ENCODE assay signal across 8 cellular contexts in the genomic region with DNA sequence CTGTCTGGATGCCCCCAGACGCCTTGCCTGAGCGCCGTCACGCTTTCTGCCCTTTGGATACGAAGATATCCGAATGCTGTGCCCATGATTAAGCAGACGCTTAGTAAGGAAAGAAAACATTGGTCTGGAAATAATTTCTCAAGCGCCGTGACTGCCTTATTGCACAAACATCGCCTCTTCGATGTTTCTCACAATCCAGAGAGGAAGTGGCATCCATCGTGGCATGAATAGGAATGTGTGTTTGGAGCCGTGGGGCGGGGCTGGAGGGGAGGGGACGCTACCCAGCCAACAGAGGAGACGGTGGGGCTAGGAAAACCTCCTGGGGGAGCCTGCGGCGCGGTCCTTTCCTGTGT. TPM values are rescaled to one million over a fixed set of nuclear protein-coding genes. Genes with fewer than 3 reads are reported as not detected.
DNase-seq lines count a peak whose midpoint lies in the region; ATAC-seq and FAIRE-seq lines count a peak whose summit lies in the region.

No MANE protein-coding gene starts in this region.

- no peak overlapping the region for H3K27ac Mint-ChIP-seq in activated naive CD4-positive, alpha-beta T cell treated with anti-CD3 and anti-CD28 coated beads for 36 hours
- H3K27ac Mint-ChIP-seq in activated T-helper 17 cell treated with anti-CD3 and anti-CD28 coated beads, Interleukin-2, amount 50 U/mL, for 72 hours = no peak overlapping the region

- CTCF ChIA-PET in activated naive CD4-positive, alpha-beta T cell treated with anti-CD3 and anti-CD28 coated beads for 36 hours (lab: Charles Lee) = no interaction called here

- H3K36me3 ChIP-seq in small intestine (ENCODE audit: control insufficient read depth in 2 of 2, insufficient read depth in 2 of 2, low read length in 2 of 2) = no peaks in the 10 kb centered on the region

- H3K27me3 Mint-ChIP-seq in activated naive CD4-positive, alpha-beta T cell treated with anti-CD3 and anti-CD28 coated beads for 36 hours (ENCODE audit: low read depth) = peaks cover 74% of the 10 kb centered on the region
- peaks cover 62% of the 10 kb centered on the region for H3K27me3 Mint-ChIP-seq in activated T-helper 17 cell treated with anti-CD3 and anti-CD28 coated beads, Interleukin-2, amount 50 U/mL, for 72 hours

- H3K4me1 ChIP-seq in right cardiac atrium (ENCODE audit: control insufficient read depth, insufficient read depth, low read length) = no peaks in the 10 kb centered on the region
- peaks cover 0 to 3% of the 10 kb centered on the region in 2 donors for H3K4me1 ChIP-seq in small intestine (ENCODE audit: control insufficient read depth in 2 of 2, insufficient read depth in 1 of 2, low read depth in 1 of 2, low read length in 1 of 2)

- no peak for ATAC-seq in activated T-helper 17 cell treated with anti-CD3 and anti-CD28 coated beads, Interleukin-2, amount 50 U/mL, for 72 hours (replicated peaks)
- peak; percentile 45 to 54 for ATAC-seq in right cardiac atrium
- no peak for ATAC-seq in GM19455 (IDR thresholded peaks at IDR 0.05; ENCODE audit: unreplicated experiment)
- ATAC-seq in GM21786 (IDR thresholded peaks at IDR 0.05; ENCODE audit: unreplicated experiment) = no peak

- H3K27ac ChIP-seq in right cardiac atrium (ENCODE audit: low read length) (no peak overlapping the region), small intestine (ENCODE audit: low read depth in 1 of 2, low read length in 1 of 2) (no peak overlapping the region)

- intact Hi-C loops in activated naive CD4-positive, alpha-beta T cell treated with anti-CD3 and anti-CD28 coated beads for 36 hours (cut with micrococcal nuclease) = no loop called here
- intact Hi-C loops in right cardiac atrium (cut with DNase I) = no loop called here

- no peak for FAIRE-seq in small intestine (lab: Jason Lieb, UNC)

- DNase-seq in activated naive CD4-positive, alpha-beta T cell treated with anti-CD3 and anti-CD28 coated beads for 36 hours = no peak
- no peak for DNase-seq in activated naive CD4-positive, alpha-beta T cell treated with anti-CD3 and anti-CD28 coated beads, Interleukin-2, amount 50 U/mL, for 16 hours
- DNase-seq in right cardiac atrium = peak in 1 of 3 donors; percentile 49
- DNase-seq in small intestine = no peak
- no peak for DNase-seq in D341Med (ENCODE audit: low spot score)

- no peaks in the 10 kb centered on the region for H3K9me3 ChIP-seq in right cardiac atrium (ENCODE audit: control insufficient read depth, low read length)
- no peaks in the 10 kb centered on the region for H3K9me3 ChIP-seq in small intestine (ENCODE audit: control insufficient read depth, low read depth)

- H3K9me3 Mint-ChIP-seq in activated naive CD4-positive, alpha-beta T cell treated with anti-CD3 and anti-CD28 coated beads for 36 hours = peaks cover 4% of the 10 kb centered on the region
- peaks cover 4% of the 10 kb centered on the region for H3K9me3 Mint-ChIP-seq in activated T-helper 17 cell treated with anti-CD3 and anti-CD28 coated beads, Interleukin-2, amount 50 U/mL, for 72 hours

- no peaks in the 10 kb centered on the region for H3K27me3 ChIP-seq in right cardiac atrium (ENCODE audit: control insufficient read depth, insufficient read depth)
- peaks cover 4 to 14% of the 10 kb centered on the region in 2 donors for H3K27me3 ChIP-seq in small intestine (ENCODE audit: control insufficient read depth in 2 of 2, insufficient read depth in 2 of 2, low read length in 2 of 2)

- 3% methylated on average over 19 of the region's 19 CpGs for WGBS in right cardiac atrium
- WGBS in small intestine, 3 donors = 2 to 5% (median 3%) methylated on average over 19 of the region's 19 CpGs

- H3K36me3 Mint-ChIP-seq in activated naive CD4-positive, alpha-beta T cell treated with anti-CD3 and anti-CD28 coated beads for 36 hours (ENCODE audit: low read depth) = no peaks in the 10 kb centered on the region
- H3K36me3 Mint-ChIP-seq in activated T-helper 17 cell treated with anti-CD3 and anti-CD28 coated beads, Interleukin-2, amount 50 U/mL, for 72 hours (ENCODE audit: low read depth) = no peaks in the 10 kb centered on the region

- H3K4me1 Mint-ChIP-seq in activated naive CD4-positive, alpha-beta T cell treated with anti-CD3 and anti-CD28 coated beads for 36 hours (ENCODE audit: low read depth) = peaks cover 17% of the 10 kb centered on the region
- no peaks in the 10 kb centered on the region for H3K4me1 Mint-ChIP-seq in activated T-helper 17 cell treated with anti-CD3 and anti-CD28 coated beads, Interleukin-2, amount 50 U/mL, for 72 hours

- H3K4me3 ChIP-seq in right cardiac atrium (ENCODE audit: low read length) = peak overlapping the region; percentile 80
- peak overlapping the region; percentile 39 to 76 for H3K4me3 ChIP-seq in small intestine (ENCODE audit: low read depth in 1 of 2, low read length in 2 of 2)

- peak overlapping the region; percentile 19 for H3K4me3 Mint-ChIP-seq in activated naive CD4-positive, alpha-beta T cell treated with anti-CD3 and anti-CD28 coated beads for 36 hours
- peak overlapping the region; percentile 48 for H3K4me3 Mint-ChIP-seq in activated T-helper 17 cell treated with anti-CD3 and anti-CD28 coated beads, Interleukin-2, amount 50 U/mL, for 72 hours

RNA-seq across cellular contexts. Expression of a gene that starts 0.6 kb away (rescaled TPM):
- not detected for total RNA-seq in activated naive CD4-positive, alpha-beta T cell treated with anti-CD3 and anti-CD28 coated beads for 36 hours
- total RNA-seq in activated T-helper 17 cell treated with anti-CD3 and anti-CD28 coated beads, Interleukin-2, amount 50 U/mL, for 72 hours = not detected
- total RNA-seq in right cardiac atrium = 100 to 1,000 TPM in 3 of 4 donors, 10 to 100 TPM in 1; 90.7 to 170 (median 103) TPM
- 92.8 TPM for polyA plus RNA-seq in right cardiac atrium
- polyA plus RNA-seq in small intestine = 10 to 100 TPM; 10.7 to 14.3 (median 12.2) TPM

Comparison
In these comparisons a context has a peak if more than half of its experiments do, and no peak if none do; other contexts are left out.
1. ATAC-seq: peak in right cardiac atrium (2 of 2); none in activated T-helper 17 cell treated with anti-CD3 and anti-CD28 coated beads, Interleukin-2, amount 50 U/mL, for 72 hours (single experiment), GM19455 (single experiment) and GM21786 (single experiment).
2. RNA of a gene that starts 0.6 kb away (total RNA-seq): 90.7 to 170 TPM in right cardiac atrium; not detected in activated T-helper 17 cell treated with anti-CD3 and anti-CD28 coated beads, Interleukin-2, amount 50 U/mL, for 72 hours and not detected in activated naive CD4-positive, alpha-beta T cell treated with anti-CD3 and anti-CD28 coated beads for 36 hours; every median in the first group is over 10 times any median in the second.